24 cellular contexts compared by ENCODE assay signal in the genomic region with DNA sequence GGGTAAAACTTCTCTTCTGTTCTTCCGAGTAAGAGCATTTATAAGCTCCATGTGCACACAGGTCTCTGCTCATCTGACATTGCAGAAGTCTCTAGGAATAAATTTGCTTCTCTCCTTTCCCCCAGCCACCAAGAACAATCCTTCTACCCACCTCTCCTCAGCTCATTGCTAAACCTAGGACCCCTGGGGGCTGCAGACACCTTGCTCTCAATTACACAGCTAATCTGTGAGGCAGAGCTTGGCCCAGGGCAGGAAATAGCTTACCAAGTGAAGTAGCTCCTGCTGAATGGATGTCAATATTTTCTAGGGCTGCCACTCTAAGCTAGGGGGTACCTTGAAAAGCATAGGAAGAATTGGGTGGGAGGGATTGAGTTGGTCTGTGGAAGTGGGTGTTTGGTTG. TPM values are rescaled to one million over a fixed set of nuclear protein-coding genes. Genes with fewer than 3 reads are reported as not detected.
DNase-seq lines count a peak whose midpoint lies in the region; ATAC-seq and TF ChIP-seq lines count a peak whose summit lies in the region.
"Had no signal": no experiment of that assay in that cellular context is flagged by ENCODE, and none has a peak within 500 bp of the region (broad histone marks: within the 10 kb centered on the region; RNA-seq: fewer than 3 reads in every experiment).

No MANE protein-coding gene starts in this region.

- H3K36me3 Mint-ChIP-seq in activated naive CD8-positive, alpha-beta T cell: peaks cover 2% of the 10 kb centered on the region
- peaks cover 7% of the 10 kb centered on the region for H3K36me3 Mint-ChIP-seq in activated naive CD8-positive, alpha-beta T cell treated with anti-CD3 and anti-CD28 coated beads, Interleukin-2, amount 50 U/mL, for 24 hours (ENCODE audit: low read depth)
- H3K36me3 Mint-ChIP-seq in T-helper 17 cell (ENCODE audit: low read depth) (no peaks in the 10 kb centered on the region), memory B cell (peaks cover 5% of the 10 kb centered on the region), type B pancreatic cell (peaks cover 14% of the 10 kb centered on the region)

- no peak for TF ChIP-seq CTCF in type B pancreatic cell (conservative IDR thresholded peaks at IDR 0.05)

- H3K4me3 Mint-ChIP-seq in activated naive CD8-positive, alpha-beta T cell: no peak overlapping the region
- H3K4me3 Mint-ChIP-seq in activated naive CD8-positive, alpha-beta T cell treated with anti-CD3 and anti-CD28 coated beads, Interleukin-2, amount 50 U/mL, for 24 hours: no peak overlapping the region
- H3K4me3 Mint-ChIP-seq in T-helper 17 cell (no peak overlapping the region), memory B cell (no peak overlapping the region), type B pancreatic cell (no peak overlapping the region)

- H3K9me3 Mint-ChIP-seq in activated naive CD8-positive, alpha-beta T cell (ENCODE audit: low read depth): no peaks in the 10 kb centered on the region
- no peaks in the 10 kb centered on the region for H3K9me3 Mint-ChIP-seq in activated naive CD8-positive, alpha-beta T cell treated with anti-CD3 and anti-CD28 coated beads, Interleukin-2, amount 50 U/mL, for 24 hours
- H3K9me3 Mint-ChIP-seq in memory B cell: no peaks in the 10 kb centered on the region
- H3K9me3 Mint-ChIP-seq in type B pancreatic cell: no peaks in the 10 kb centered on the region
- H3K9me3 Mint-ChIP-seq: activated T-helper 2 cell treated with anti-CD3 and anti-CD28 coated beads, Interferon-gamma antibody, Interleukin-2, Interleukin-4, amounts not matched to agents 10 μg/mL and 5 μg/mL and 100 μg/mL, durations not matched to agents 14 hours and 24 hours and 36 hours had no signal

- H3K27ac Mint-ChIP-seq in activated naive CD8-positive, alpha-beta T cell: peak overlapping the region; percentile 61
- H3K27ac Mint-ChIP-seq in activated naive CD8-positive, alpha-beta T cell treated with anti-CD3 and anti-CD28 coated beads, Interleukin-2, amount 50 U/mL, for 24 hours: no peak overlapping the region
- H3K27ac Mint-ChIP-seq in T-helper 17 cell (peak overlapping the region; percentile 60), memory B cell (peak overlapping the region; percentile 54), type B pancreatic cell (peak overlapping the region; percentile 5)
- H3K27ac Mint-ChIP-seq: activated T-helper 2 cell treated with anti-CD3 and anti-CD28 coated beads, Interferon-gamma antibody, Interleukin-2, Interleukin-4, amounts not matched to agents 10 μg/mL and 5 μg/mL and 100 μg/mL, durations not matched to agents 14 hours and 24 hours and 36 hours had no signal

- DNase-seq in activated naive CD8-positive, alpha-beta T cell treated with anti-CD3 and anti-CD28 coated beads, Interleukin-2, amount 50 U/mL, for 24 hours: no peak
- DNase-seq in T-helper 17 cell (no peak), memory B cell (ENCODE audit: low spot score in 2 of 2) (no peak), type B pancreatic cell (ENCODE audit: extremely low spot score, unreplicated experiment) (no peak), HEK293T (ENCODE audit: extremely low spot score) (no peak)
- DNase-seq: activated CD4-positive, CD25-positive, alpha-beta regulatory T cell; adrenal gland; brain microvascular endothelial cell; COR-L47; DMS79 treated with DMSO at 0.1 percent for 48 hours; HCEC 1CT; KG1; mammary epithelial cell; NCI-H1694; NCI-H526 treated with DMSO at 0.1 percent for 48 hours; ovary; right lobe of liver; substantia nigra; T1000; uterus had no signal

- H3K27me3 Mint-ChIP-seq in activated naive CD8-positive, alpha-beta T cell: no peaks in the 10 kb centered on the region
- H3K27me3 Mint-ChIP-seq in activated naive CD8-positive, alpha-beta T cell treated with anti-CD3 and anti-CD28 coated beads, Interleukin-2, amount 50 U/mL, for 24 hours: no peaks in the 10 kb centered on the region
- H3K27me3 Mint-ChIP-seq in T-helper 17 cell (no peaks in the 10 kb centered on the region), memory B cell (no peaks in the 10 kb centered on the region), type B pancreatic cell (no peaks in the 10 kb centered on the region)

- CTCF ChIA-PET in HEK293T (lab: Yijun Ruan, JAX): interaction anchor here (0.5 to 2.0 kb wide), 7 partner anchors 62 to 276 kb away, joined by 3 to 11 read pairs (median 3); no protein-coding TSS in a partner anchor

- no peak for ATAC-seq in activated naive CD8-positive, alpha-beta T cell treated with anti-CD3 and anti-CD28 coated beads, Interleukin-2, amount 50 U/mL, for 24 hours
- ATAC-seq in T-helper 17 cell (no peak), memory B cell (ENCODE audit: low read depth) (no peak), HG02678 (IDR thresholded peaks at IDR 0.05; ENCODE audit: unreplicated experiment) (no peak), HG03520 (IDR thresholded peaks at IDR 0.05; ENCODE audit: unreplicated experiment) (no peak)

- peaks cover 38% of the 10 kb centered on the region for H3K4me1 Mint-ChIP-seq in activated naive CD8-positive, alpha-beta T cell (ENCODE audit: low read depth)
- peaks cover 10% of the 10 kb centered on the region for H3K4me1 Mint-ChIP-seq in activated naive CD8-positive, alpha-beta T cell treated with anti-CD3 and anti-CD28 coated beads, Interleukin-2, amount 50 U/mL, for 24 hours
- H3K4me1 Mint-ChIP-seq in T-helper 17 cell: peaks cover 45% of the 10 kb centered on the region
- H3K4me1 Mint-ChIP-seq in memory B cell: peaks cover 19% of the 10 kb centered on the region
- peaks cover 36% of the 10 kb centered on the region for H3K4me1 Mint-ChIP-seq in type B pancreatic cell (ENCODE audit: unreplicated experiment)

- no peaks in the 10 kb centered on the region for H3K9me3 ChIP-seq in T-helper 17 cell (ENCODE audit: control insufficient read depth, low read length, poor library complexity, severe bottlenecking)
- H3K9me3 ChIP-seq: adrenal gland, ovary, right lobe of liver, uterus had no signal

- POLR2A ChIA-PET in HEK293T (lab: Yijun Ruan, JAX): interaction anchor here (1.5 to 1.8 kb wide), 2 partner anchors 44 to 75 kb away, joined by 4 read pairs; a partner anchor contains a TSS

TF ChIP-seq in HEK293T, 16 proteins besides CTCF, POLR2A, EP300 and RAD21:
- TF ChIP-seq FOXK2 (IDR thresholded peaks at IDR 0.05) (no peak), SP1 (IDR thresholded peaks at IDR 0.05) (no peak), NFRKB (IDR thresholded peaks at IDR 0.05) (no peak), ARNT (IDR thresholded peaks at IDR 0.05) (no peak), ELF4 (IDR thresholded peaks at IDR 0.05) (no peak), FOXA1 (IDR thresholded peaks at IDR 0.05) (no peak), CTBP1 (IDR thresholded peaks at IDR 0.05; ENCODE audit: borderline replicate concordance) (no peak), L3MBTL2 (conservative IDR thresholded peaks at IDR 0.05) (no peak), TARDBP (IDR thresholded peaks at IDR 0.05) (no peak), LEF1 (IDR thresholded peaks at IDR 0.05; ENCODE audit: borderline replicate concordance) (no peak), SUZ12 (IDR thresholded peaks at IDR 0.05) (no peak), FOXM1 (IDR thresholded peaks at IDR 0.05; ENCODE audit: borderline replicate concordance) (no peak), ZNF384 (IDR thresholded peaks at IDR 0.05) (no peak)
- TF ChIP-seq, protein P1, sequence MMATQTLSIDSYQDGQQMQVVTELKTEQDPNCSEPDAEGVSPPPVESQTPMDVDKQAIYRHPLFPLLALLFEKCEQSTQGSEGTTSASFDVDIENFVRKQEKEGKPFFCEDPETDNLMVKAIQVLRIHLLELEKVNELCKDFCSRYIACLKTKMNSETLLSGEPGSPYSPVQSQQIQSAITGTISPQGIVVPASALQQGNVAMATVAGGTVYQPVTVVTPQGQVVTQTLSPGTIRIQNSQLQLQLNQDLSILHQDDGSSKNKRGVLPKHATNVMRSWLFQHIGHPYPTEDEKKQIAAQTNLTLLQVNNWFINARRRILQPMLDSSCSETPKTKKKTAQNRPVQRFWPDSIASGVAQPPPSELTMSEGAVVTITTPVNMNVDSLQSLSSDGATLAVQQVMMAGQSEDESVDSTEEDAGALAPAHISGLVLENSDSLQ (IDR thresholded peaks at IDR 0.05): no peak

RNA-seq across cellular contexts. Expression of a gene that starts 44.0 kb away (rescaled TPM):
- 10 to 100 TPM; 18.8 to 20.6 TPM for total RNA-seq in T-helper 17 cell
- 87.1 and 87.8 TPM in 2 replicates for total RNA-seq in type B pancreatic cell (ENCODE audit: low replicate concordance)
